In the genomic region with DNA sequence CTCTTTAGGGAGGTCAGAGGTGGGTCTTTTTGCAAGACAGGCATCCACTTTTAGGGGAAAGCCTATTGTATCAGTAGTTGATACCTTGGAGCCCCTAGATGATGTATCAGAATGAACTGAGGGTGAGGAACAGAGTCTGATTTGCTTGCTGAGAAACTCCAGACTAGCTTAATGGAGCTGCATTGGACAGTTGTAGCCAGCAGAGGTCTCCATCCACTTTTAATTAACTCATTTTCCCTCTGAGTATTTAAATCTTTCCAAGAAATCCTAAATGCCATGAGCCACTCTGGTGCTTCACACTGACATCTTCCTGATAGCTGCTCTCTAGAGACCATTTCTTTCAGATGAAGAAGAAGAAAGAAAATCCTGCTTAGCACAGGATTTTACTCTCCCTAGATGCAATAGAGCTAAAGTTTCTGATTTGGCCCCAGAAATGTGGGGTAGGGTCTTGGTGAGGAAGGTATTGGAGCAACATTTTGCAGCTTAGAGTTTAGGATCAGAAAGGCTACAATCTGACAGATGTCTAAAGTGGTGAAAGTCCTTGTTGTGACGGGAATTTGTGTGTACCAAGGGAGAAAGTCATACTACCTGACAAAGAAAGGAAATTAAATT, we compare ENCODE assay signal across 9 cellular contexts. TPM values are rescaled to one million over a fixed set of nuclear protein-coding genes. Genes with fewer than 3 reads are reported as not detected.
DNase-seq lines count a peak whose midpoint lies in the region; ATAC-seq, FAIRE-seq and TF ChIP-seq lines count a peak whose summit lies in the region.
"Had no signal": no experiment of that assay in that cellular context is flagged by ENCODE, and none has a peak within 500 bp of the region (broad histone marks: within the 10 kb centered on the region; RNA-seq: fewer than 3 reads in every experiment).

No MANE protein-coding gene starts in this region.

- H3K79me2 ChIP-seq in keratinocyte (ENCODE audit: control insufficient read depth, insufficient read depth, low read length): no peaks in the 10 kb centered on the region

- dilution Hi-C loops in keratinocyte (cut with MboI; ENCODE audit: extremely low pct_ligation_motif_present, low sequenced_read_pairs): no loop called here

- H3K27me3 Mint-ChIP-seq in naive thymus-derived CD8-positive, alpha-beta T cell: no peaks in the 10 kb centered on the region

- H3K27me3 ChIP-seq in keratinocyte (ENCODE audit: control insufficient read depth, extremely low read depth, insufficient read depth, low read length): no peaks in the 10 kb centered on the region
- H3K27me3 ChIP-seq: neutrophil had no signal

- FAIRE-seq in keratinocyte (lab: Jason Lieb, UNC): peak; percentile 62

- H3K36me3 ChIP-seq in keratinocyte (ENCODE audit: control insufficient read depth in 2 of 2, extremely low read depth in 1 of 2, insufficient read depth in 2 of 2, low read length in 2 of 2): peaks cover 22 to 24% of the 10 kb centered on the region in 2 experiments

- H3K4me1 ChIP-seq in keratinocyte (ENCODE audit: control insufficient read depth, extremely low read depth, insufficient read depth, low read length): peaks cover 3% of the 10 kb centered on the region

- no peak overlapping the region for H3K9ac ChIP-seq in keratinocyte (ENCODE audit: control insufficient read depth, extremely low read depth, insufficient read depth, low read length)

- POLR2A ChIA-PET in naive thymus-derived CD8-positive, alpha-beta T cell (lab: Charles Lee): no interaction called here

- no peak overlapping the region for H2AFZ ChIP-seq in keratinocyte (ENCODE audit: control insufficient read depth, low read length)

- peaks cover 21 to 87% (median 26%) of the 10 kb centered on the region in 3 donors for H3K36me3 Mint-ChIP-seq in naive thymus-derived CD8-positive, alpha-beta T cell

- no peak overlapping the region for H3K27ac ChIP-seq in keratinocyte (ENCODE audit: control insufficient read depth, insufficient read depth, low read length)
- H3K27ac ChIP-seq: neutrophil had no signal

- no peaks in the 10 kb centered on the region for H3K9me3 Mint-ChIP-seq in naive thymus-derived CD8-positive, alpha-beta T cell

- H3K9me3 ChIP-seq in keratinocyte (ENCODE audit: control insufficient read depth, low read depth, low read length): no peaks in the 10 kb centered on the region
- H3K9me3 ChIP-seq: neutrophil had no signal

- no peak overlapping the region for H3K4me3 ChIP-seq in keratinocyte (ENCODE audit: control insufficient read depth in 2 of 3, extremely low read depth in 1 of 3, insufficient read depth in 2 of 3, low read depth in 1 of 3, low read length in 3 of 3)

- no peak overlapping the region for H3K27ac Mint-ChIP-seq in naive thymus-derived CD8-positive, alpha-beta T cell

- peak; percentile 51 to 65 (median 59) for TF ChIP-seq CTCF in keratinocyte (optimal IDR thresholded peaks at IDR 0.05 in 1 of 3, IDR thresholded peaks at IDR 0.05 in 1 of 3, conservative IDR thresholded peaks at IDR 0.05 in 1 of 3; ENCODE audit: extremely low read depth in 1 of 3, insufficient read depth in 2 of 3, low read length in 3 of 3)

- H3K4me2 ChIP-seq in keratinocyte (ENCODE audit: control insufficient read depth, extremely low read depth, insufficient read depth, low read depth, low read length): no peak overlapping the region

- no peaks in the 10 kb centered on the region for H4K20me1 ChIP-seq in keratinocyte (ENCODE audit: control insufficient read depth, extremely low read depth, insufficient read depth, low read length)

- H3K4me1 Mint-ChIP-seq in naive thymus-derived CD8-positive, alpha-beta T cell: peaks cover 0 to 11% (median 4%) of the 10 kb centered on the region in 4 donors

- no peak for ATAC-seq in naive thymus-derived CD8-positive, alpha-beta T cell
- no peak for ATAC-seq in GM21390 (IDR thresholded peaks at IDR 0.05; ENCODE audit: unreplicated experiment)

- peak; percentile 19 for DNase-seq in Daoy (ENCODE audit: low read depth)
- peak; percentile 2 for DNase-seq in KG1 (lab: John Stamatoyannopoulos, UW)
- DNase-seq in amniotic epithelial cell (ENCODE audit: low read depth): peak; percentile 51
- no peak for DNase-seq in keratinocyte (ENCODE audit: low read depth, low spot score)
- DNase-seq in naive thymus-derived CD8-positive, alpha-beta T cell: no peak
- no peak for DNase-seq in epidermal melanocyte (ENCODE audit: insufficient read length, low spot score)
- DNase-seq in activated CD4-positive, alpha-beta T cell treated with anti-CD3 and anti-CD28 coated beads for 1 hour: no peak

- H3K9me1 ChIP-seq in keratinocyte (ENCODE audit: control insufficient read depth, extremely low read depth, insufficient read depth, low read length): no peaks in the 10 kb centered on the region

- H3K4me3 Mint-ChIP-seq in naive thymus-derived CD8-positive, alpha-beta T cell: no peak overlapping the region

RNA-seq across cellular contexts. Expression of gene EXT2, which starts 38.0 kb away (rescaled TPM):
- total RNA-seq in Daoy (2014; rRNA removed; shearing (Covaris generic)): 76.7 and 87.0 TPM in 2 replicates
- 148 to 168 TPM (median 159 TPM) in 3 replicates for polyA plus RNA-seq in keratinocyte
- 86.4 TPM for polyA plus RNA-seq in keratinocyte (2011; ENCODE audit: low read depth)
- polyA plus RNA-seq in keratinocyte (2011; cell fraction: cytosol; rRNA removed): 65.6 and 89.2 TPM in 2 replicates
- polyA plus RNA-seq in keratinocyte (2011; cell fraction: nucleus; rRNA removed): 215 and 221 TPM in 2 replicates
- 61.6 and 107 TPM in 2 replicates for polyA plus RNA-seq in keratinocyte (2012; ENCODE audit: low replicate concordance)
- polyA minus RNA-seq in keratinocyte: 168 to 241 TPM (median 203 TPM) in 3 replicates
- 129 TPM for polyA minus RNA-seq in keratinocyte (2011; cell fraction: cytosol; rRNA and poly(A)+ RNA removed)
- 286 and 364 TPM in 2 replicates for polyA minus RNA-seq in keratinocyte (2011; cell fraction: nucleus; rRNA and poly(A)+ RNA removed)
- 10 to 100 TPM; 27.3 to 27.8 TPM for total RNA-seq in naive thymus-derived CD8-positive, alpha-beta T cell
- polyA plus RNA-seq in naive thymus-derived CD8-positive, alpha-beta T cell: 10 to 100 TPM; 30.6 to 39.5 (median 37.6) TPM

Comparison
In these comparisons a context has a peak if more than half of its experiments do, and no peak if none do; other contexts are left out.
1. DNase-seq: peak in Daoy (single experiment), KG1 (single experiment) and amniotic epithelial cell (single experiment); none in keratinocyte (single experiment), naive thymus-derived CD8-positive, alpha-beta T cell (0 of 10), epidermal melanocyte (single experiment) and activated CD4-positive, alpha-beta T cell treated with anti-CD3 and anti-CD28 coated beads for 1 hour (single experiment).